In the genomic region with DNA sequence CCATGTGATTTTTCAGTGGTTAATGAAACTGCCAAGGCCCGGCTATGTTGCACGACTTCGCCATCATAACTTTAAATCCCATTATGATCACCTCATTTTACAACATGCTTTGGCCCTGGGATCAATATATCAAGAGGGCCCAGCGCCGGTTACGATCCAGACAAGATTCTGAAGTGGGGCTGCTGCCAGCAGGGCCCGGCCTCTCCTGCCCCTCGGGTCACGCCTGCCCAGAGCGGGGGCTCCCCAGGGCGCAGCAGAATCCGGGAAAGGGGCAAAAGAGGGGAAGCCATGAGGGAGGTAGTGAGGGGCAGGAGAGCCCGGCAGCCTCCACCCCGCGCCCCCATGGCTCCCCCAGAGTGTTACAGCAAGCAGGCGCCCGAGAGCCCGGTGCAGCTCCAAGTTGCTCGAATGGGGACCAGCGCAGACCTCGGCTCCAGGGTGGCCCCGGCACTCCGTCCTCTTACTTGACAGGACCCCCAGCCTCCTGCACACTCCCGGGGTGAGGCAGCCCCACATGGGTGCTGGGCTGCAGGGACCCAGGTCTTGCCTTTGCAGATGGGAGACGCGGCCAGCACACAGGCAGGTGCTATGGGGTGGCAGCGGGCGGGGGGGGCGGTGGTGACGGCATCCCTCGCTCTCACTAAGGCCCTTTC, we compare ENCODE assay signal across 28 cellular contexts.
"Had no signal": no experiment of that assay in that cellular context is flagged by ENCODE, and none has a peak within 500 bp of the region (broad histone marks: within the 10 kb centered on the region; RNA-seq: fewer than 3 reads in every experiment).

No MANE protein-coding gene starts in this region.

- H3K4me3 ChIP-seq: SK-N-MC had no signal

- H3K27me3 Mint-ChIP-seq: activated CD4-positive, alpha-beta T cell treated with anti-CD3 and anti-CD28 coated beads, Interleukin-2, amount 10 ng/mL, durations not matched to agents 24 days and 14 days; activated CD8-positive, alpha-beta memory T cell treated with anti-CD3 and anti-CD28 coated beads, Interleukin-2, amount 10 ng/mL, durations not matched to agents 7 days and 5 days had no signal

- ATAC-seq: activated CD8-positive, alpha-beta memory T cell treated with anti-CD3 and anti-CD28 coated beads, Interleukin-2, amount 10 ng/mL, durations not matched to agents 7 days and 5 days; activated naive CD4-positive, alpha-beta T cell treated with anti-CD3 and anti-CD28 coated beads, Interleukin-2, amount 50 U/mL, for 72 hours; activated naive CD8-positive, alpha-beta T cell treated with anti-CD3 and anti-CD28 coated beads, Interleukin-2, amount 50 U/mL, for 24 hours; PC-3; T-cell had no signal

- FAIRE-seq: astrocyte, RCC 7860, TTC549 had no signal

- DNase-seq: activated B cell treated with CpG ODN at 0.5 μM for 24 hours; activated CD4-positive, alpha-beta T cell treated with anti-CD3 and anti-CD28 coated beads for 1 hour; activated CD4-positive, alpha-beta T cell treated with anti-CD3 and anti-CD28 coated beads, Interleukin-2, amount 10 ng/mL, durations not matched to agents 24 days and 14 days; activated CD4-positive, alpha-beta T cell treated with anti-CD3 and anti-CD28 coated beads, Interleukin-2, amount 50 U/mL, for 48 hours; activated CD8-positive, alpha-beta memory T cell treated with anti-CD3 and anti-CD28 coated beads, Interleukin-2, amount 10 ng/mL, durations not matched to agents 7 days and 5 days; activated effector memory CD4-positive, alpha-beta T cell treated with Interleukin-2 at 50 U/mL for 16 hours; activated naive CD4-positive, alpha-beta T cell treated with Interleukin-2 at 50 U/mL for 16 hours; activated naive CD8-positive, alpha-beta T cell treated with anti-CD3 and anti-CD28 coated beads, Interleukin-2, amount 50 U/mL, for 24 hours; activated T-cell treated with anti-CD3 and anti-CD28 coated beads, Interleukin-2, amount 50 U/mL, for 24 hours; amniotic stem cell; Karpas-422; NCI-H146; NCI-H187 treated with DMSO at 0.1 percent for 48 hours; NCI-H2081 treated with DMSO at 0.1 percent for 48 hours; NCI-H446; NCI-H524; PC-3; SIG-M5; T-cell; T-helper 2 cell; T1000 had no signal

- H3K4me1 Mint-ChIP-seq: activated B cell treated with CpG ODN at 0.5 μM for 24 hours; activated CD4-positive, alpha-beta T cell treated with anti-CD3 and anti-CD28 coated beads, Interleukin-2, amount 10 ng/mL, durations not matched to agents 24 days and 14 days; activated CD8-positive, alpha-beta memory T cell treated with anti-CD3 and anti-CD28 coated beads, Interleukin-2, amount 10 ng/mL, durations not matched to agents 7 days and 5 days; activated naive CD8-positive, alpha-beta T cell treated with anti-CD3 and anti-CD28 coated beads, Interleukin-2, amount 50 U/mL, for 24 hours; T-cell had no signal

- H3K9me3 Mint-ChIP-seq: activated B cell treated with CpG ODN at 0.5 μM for 24 hours; activated CD4-positive, alpha-beta T cell treated with anti-CD3 and anti-CD28 coated beads, Interleukin-2, amount 10 ng/mL, durations not matched to agents 24 days and 14 days; activated naive CD4-positive, alpha-beta T cell treated with anti-CD3 and anti-CD28 coated beads, Interleukin-2, amount 50 U/mL, for 72 hours; activated naive CD8-positive, alpha-beta T cell treated with anti-CD3 and anti-CD28 coated beads, Interleukin-2, amount 50 U/mL, for 24 hours; activated T-cell treated with anti-CD3 and anti-CD28 coated beads, Interleukin-2, amount 50 U/mL, for 24 hours; activated T-helper 1 cell treated with anti-CD3 and anti-CD28 coated beads, Interleukin-12 subunit alpha, Interleukin-12 subunit beta, Interleukin-2, Interleukin-4 antibody, amounts not matched to agents 30 ng/mL and 10 ng/mL and 1 ng/mL, durations not matched to agents 14 hours and 24 hours and 36 hours; brain; T-cell had no signal

- H3K27ac Mint-ChIP-seq: activated B cell treated with CpG ODN at 0.5 μM for 24 hours; activated CD4-positive, alpha-beta T cell treated with anti-CD3 and anti-CD28 coated beads, Interleukin-2, amount 10 ng/mL, durations not matched to agents 24 days and 14 days; activated CD8-positive, alpha-beta memory T cell treated with anti-CD3 and anti-CD28 coated beads, Interleukin-2, amount 10 ng/mL, durations not matched to agents 7 days and 5 days; activated naive CD4-positive, alpha-beta T cell treated with anti-CD3 and anti-CD28 coated beads, Interleukin-2, amount 50 U/mL, for 72 hours; activated naive CD8-positive, alpha-beta T cell treated with anti-CD3 and anti-CD28 coated beads, Interleukin-2, amount 50 U/mL, for 24 hours; activated T-cell treated with anti-CD3 and anti-CD28 coated beads, Interleukin-2, amount 50 U/mL, for 24 hours; activated T-helper 1 cell treated with anti-CD3 and anti-CD28 coated beads, Interleukin-12 subunit alpha, Interleukin-12 subunit beta, Interleukin-2, Interleukin-4 antibody, amounts not matched to agents 30 ng/mL and 10 ng/mL and 1 ng/mL, durations not matched to agents 14 hours and 24 hours and 36 hours; T-cell had no signal

- H3K27ac ChIP-seq: SK-N-MC had no signal

- H3K4me3 Mint-ChIP-seq: activated B cell treated with CpG ODN at 0.5 μM for 24 hours; activated CD4-positive, alpha-beta T cell treated with anti-CD3 and anti-CD28 coated beads, Interleukin-2, amount 10 ng/mL, durations not matched to agents 24 days and 14 days; activated CD8-positive, alpha-beta memory T cell treated with anti-CD3 and anti-CD28 coated beads, Interleukin-2, amount 10 ng/mL, durations not matched to agents 7 days and 5 days; activated naive CD8-positive, alpha-beta T cell treated with anti-CD3 and anti-CD28 coated beads, Interleukin-2, amount 50 U/mL, for 24 hours; activated T-cell treated with anti-CD3 and anti-CD28 coated beads, Interleukin-2, amount 50 U/mL, for 24 hours; activated T-helper 1 cell treated with anti-CD3 and anti-CD28 coated beads, Interleukin-12 subunit alpha, Interleukin-12 subunit beta, Interleukin-2, Interleukin-4 antibody, amounts not matched to agents 30 ng/mL and 10 ng/mL and 1 ng/mL, durations not matched to agents 14 hours and 24 hours and 36 hours; T-cell had no signal

- H3K36me3 Mint-ChIP-seq: activated CD8-positive, alpha-beta memory T cell treated with anti-CD3 and anti-CD28 coated beads, Interleukin-2, amount 10 ng/mL, durations not matched to agents 7 days and 5 days; activated naive CD4-positive, alpha-beta T cell treated with anti-CD3 and anti-CD28 coated beads, Interleukin-2, amount 50 U/mL, for 72 hours; brain; T-cell had no signal
